In the genomic region with DNA sequence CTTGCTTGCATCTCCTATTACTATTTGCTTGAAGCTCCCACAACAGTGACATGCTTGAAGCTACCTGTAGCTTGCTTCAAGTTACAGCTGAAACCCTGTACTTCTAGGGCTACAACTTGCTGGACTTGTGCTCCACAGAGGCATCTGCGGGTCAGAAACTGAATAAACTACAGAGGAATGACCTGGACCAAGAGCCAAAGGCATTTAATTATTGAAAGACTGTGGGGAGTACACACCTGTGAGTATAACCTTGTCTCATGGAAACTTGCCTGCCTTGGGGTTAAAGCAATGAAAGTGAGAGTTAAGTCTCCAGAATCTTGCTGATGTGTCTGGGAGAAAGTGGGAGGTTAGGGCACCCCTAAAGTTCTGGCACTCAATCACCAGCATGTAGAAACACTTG, we compare ENCODE assay signal across 15 cellular contexts.
DNase-seq lines count a peak whose midpoint lies in the region; TF ChIP-seq lines count a peak whose summit lies in the region.
"Had no signal": no experiment of that assay in that cellular context is flagged by ENCODE, and none has a peak within 500 bp of the region (broad histone marks: within the 10 kb centered on the region; RNA-seq: fewer than 3 reads in every experiment).

No MANE protein-coding gene starts in this region.

- H3K9me3 ChIP-seq in A673 (ENCODE audit: low read depth, low read length, poor library complexity, severe bottlenecking) (no peaks in the 10 kb centered on the region), left ventricle myocardium inferior (replicated peaks) (no peaks in the 10 kb centered on the region), WERI-Rb-1 (ENCODE audit: severe bottlenecking) (no peaks in the 10 kb centered on the region)

- H3K36me3 Mint-ChIP-seq in osteocyte (ENCODE audit: unreplicated experiment), result peaks cover 41% of the 10 kb centered on the region
- H3K36me3 Mint-ChIP-seq: activated naive CD4-positive, alpha-beta T cell treated with anti-CD3 and anti-CD28 coated beads, Interleukin-2, amount 10 ng/mL, durations not matched to agents 7 days and 5 days; CD4-positive, CD25-positive, alpha-beta regulatory T cell had no signal

- no peaks in the 10 kb centered on the region for H3K9me3 Mint-ChIP-seq in osteocyte (ENCODE audit: unreplicated experiment)
- H3K9me3 Mint-ChIP-seq: activated naive CD4-positive, alpha-beta T cell treated with anti-CD3 and anti-CD28 coated beads, Interleukin-2, amount 10 ng/mL, durations not matched to agents 7 days and 5 days; CD4-positive, CD25-positive, alpha-beta regulatory T cell had no signal

- CTCF ChIA-PET in A673 (lab: Charles Lee), result no interaction called here

- H3K27me3 ChIP-seq in A673 (replicated peaks; ENCODE audit: insufficient read depth, low read depth, low read length, poor library complexity) (no peaks in the 10 kb centered on the region), left ventricle myocardium inferior (ENCODE audit: low read depth) (no peaks in the 10 kb centered on the region), WERI-Rb-1 (ENCODE audit: insufficient read depth, low read depth, severe bottlenecking) (no peaks in the 10 kb centered on the region)

- H3K4me1 ChIP-seq in A673 (ENCODE audit: insufficient read depth, low read length, poor library complexity, severe bottlenecking) (peaks cover 15% of the 10 kb centered on the region), left ventricle myocardium inferior (peaks cover 38% of the 10 kb centered on the region)

- BruUV-seq in A673 (replicated peaks; lab: Mats Ljungman, UMichigan), result no TSS peak

- H3K27ac Mint-ChIP-seq in osteocyte (ENCODE audit: unreplicated experiment), result peak overlapping the region; percentile 84
- H3K27ac Mint-ChIP-seq: activated naive CD4-positive, alpha-beta T cell treated with anti-CD3 and anti-CD28 coated beads, Interleukin-2, amount 10 ng/mL, durations not matched to agents 7 days and 5 days; CD4-positive, CD25-positive, alpha-beta regulatory T cell had no signal

- H3K4me3 ChIP-seq in A673 (ENCODE audit: low read depth, low read length, poor library complexity, severe bottlenecking), result no peak overlapping the region
- H3K4me3 ChIP-seq in left ventricle myocardium inferior, result no peak overlapping the region
- no peak overlapping the region for H3K4me3 ChIP-seq in WERI-Rb-1 (ENCODE audit: low read depth, low read length)

- peaks cover 42% of the 10 kb centered on the region for H3K4me1 Mint-ChIP-seq in osteocyte (ENCODE audit: unreplicated experiment)
- H3K4me1 Mint-ChIP-seq: activated naive CD4-positive, alpha-beta T cell treated with anti-CD3 and anti-CD28 coated beads, Interleukin-2, amount 10 ng/mL, durations not matched to agents 7 days and 5 days; CD4-positive, CD25-positive, alpha-beta regulatory T cell had no signal

- H3K36me3 ChIP-seq in A673 (ENCODE audit: insufficient read depth, low read length, poor library complexity, severe bottlenecking) (peaks cover 6% of the 10 kb centered on the region), left ventricle myocardium inferior (peaks cover 24% of the 10 kb centered on the region), WERI-Rb-1 (no peaks in the 10 kb centered on the region)

- intact Hi-C loops in A673 (cut with micrococcal nuclease; ENCODE audit: unreplicated experiment), result no loop called here
- intact Hi-C loops in left ventricle myocardium inferior (cut with micrococcal nuclease), result no loop called here
- intact Hi-C loops in head of caudate nucleus (cut with DNase I), result no loop called here

- POLR2A ChIA-PET in A673 (lab: Charles Lee; ENCODE audit: low non-redundant PET), result interaction anchor here (0.6 kb wide), 1 partner anchor 83 kb away, joined by 3 read pairs; no protein-coding TSS in a partner anchor

- H3K27ac ChIP-seq in A673 (ENCODE audit: low read depth, low read length, poor library complexity, severe bottlenecking), result peak overlapping the region; percentile 44
- peak overlapping the region; percentile 55 for H3K27ac ChIP-seq in VCaP
- peak overlapping the region; percentile 88 for H3K27ac ChIP-seq in left ventricle myocardium inferior (replicated peaks)
- H3K27ac ChIP-seq in WERI-Rb-1, result no peak overlapping the region

- no peak for TF ChIP-seq CTCF in A673 (conservative IDR thresholded peaks at IDR 0.05; ENCODE audit: low read depth, low read length)
- no peak for TF ChIP-seq CTCF in VCaP (conservative IDR thresholded peaks at IDR 0.05)
- TF ChIP-seq CTCF in left ventricle myocardium inferior (IDR thresholded peaks at IDR 0.05; ENCODE audit: borderline replicate concordance), result no peak
- TF ChIP-seq CTCF in osteocyte (IDR thresholded peaks at IDR 0.05), result no peak
- TF ChIP-seq CTCF in WERI-Rb-1 (IDR thresholded peaks at IDR 0.05; ENCODE audit: low read depth, low read length), result no peak

- DNase-seq in A673 (ENCODE audit: low spot score) (no peak), left ventricle myocardium inferior (no peak), osteocyte (ENCODE audit: extremely low spot score, unreplicated experiment) (no peak), head of caudate nucleus (no peak), DMS 273 (lab: John Stamatoyannopoulos, UW; ENCODE audit: unreplicated experiment) (no peak), WERI-Rb-1 (no peak)
- no peak for DNase-seq in activated CD4-positive, CD25-positive, alpha-beta regulatory T cell (lab: John Stamatoyannopoulos, UW)
- DNase-seq: activated CD4-positive, alpha-beta T cell treated with anti-CD3 and anti-CD28 coated beads, Interleukin-2, amount 50 U/mL, for 1 hour; activated naive CD4-positive, alpha-beta T cell treated with anti-CD3 and anti-CD28 coated beads, Interleukin-2, amount 10 ng/mL, durations not matched to agents 7 days and 5 days; activated T-cell treated with anti-CD3 and anti-CD28 coated beads for 4 hours; CD4-positive, CD25-positive, alpha-beta regulatory T cell; NCI-H748 treated with DMSO at 0.1 percent for 48 hours; PC-3; stimulated activated naive CD4-positive, alpha-beta T cell treated with Interleukin-2 at 50 U/mL for 16 hours had no signal

- H3K27me3 Mint-ChIP-seq in osteocyte (ENCODE audit: unreplicated experiment), result no peaks in the 10 kb centered on the region

- H3K4me3 Mint-ChIP-seq in osteocyte (ENCODE audit: unreplicated experiment), result no peak overlapping the region
- H3K4me3 Mint-ChIP-seq: activated naive CD4-positive, alpha-beta T cell treated with anti-CD3 and anti-CD28 coated beads, Interleukin-2, amount 10 ng/mL, durations not matched to agents 7 days and 5 days; CD4-positive, CD25-positive, alpha-beta regulatory T cell had no signal
